In the genomic region with DNA sequence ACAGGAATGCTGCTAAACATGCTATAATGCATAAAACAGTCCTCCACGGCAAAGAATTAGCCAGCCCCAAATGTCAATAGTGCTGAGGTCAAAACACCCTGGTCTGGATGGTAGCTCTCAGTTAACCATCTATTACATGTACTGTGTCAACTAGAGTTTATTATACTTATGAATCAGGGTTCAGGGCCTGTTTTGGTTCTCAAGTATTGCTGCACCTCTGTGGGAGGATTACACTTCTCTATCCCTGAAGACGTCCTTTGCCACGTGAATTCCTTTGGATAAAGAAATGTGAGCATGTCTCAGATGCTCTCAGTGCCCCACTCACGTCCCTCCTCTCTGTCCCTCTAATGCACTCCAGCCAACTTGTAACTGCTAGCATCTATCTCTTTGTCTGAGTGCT, we compare ENCODE assay signal across 18 cellular contexts. TPM values are rescaled to one million over a fixed set of nuclear protein-coding genes. Genes with fewer than 3 reads are reported as not detected.
DNase-seq lines count a peak whose midpoint lies in the region; ATAC-seq and TF ChIP-seq lines count a peak whose summit lies in the region.
"Had no signal": no experiment of that assay in that cellular context is flagged by ENCODE, and none has a peak within 500 bp of the region (broad histone marks: within the 10 kb centered on the region; RNA-seq: fewer than 3 reads in every experiment).

No MANE protein-coding gene starts in this region.

- DNase-seq in heart left ventricle (no peak), Right ventricle myocardium inferior (ENCODE audit: missing footprints) (no peak), osteoblast (ENCODE audit: insufficient read length, low spot score, missing footprints) (no peak), DMS79 treated with DMSO at 0.1 percent for 48 hours (lab: John Stamatoyannopoulos, UW) (no peak), OCI-M1 (lab: John Stamatoyannopoulos, UW) (no peak)
- DNase-seq in stimulated activated naive CD8-positive, alpha-beta T cell treated with anti-CD3 and anti-CD28 coated beads, Interleukin-15, Interleukin-2, amounts not matched to agents 100 U/mL and 50 U/mL, for 24 hours = no peak
- DNase-seq: CD8-positive, alpha-beta memory T cell; H7; MV-4-11; NCI-H1694 treated with DMSO at 0.1 percent for 48 hours; NK-92 treated with Interleukin-12 subunit alpha and Interleukin-12 subunit beta, amount 100 ng/mL, for 24 hours; SHP77 had no signal

- H3K4me3 Mint-ChIP-seq in brain = no peak overlapping the region
- H3K4me3 Mint-ChIP-seq: CD8-positive, alpha-beta memory T cell had no signal

- H3K79me2 ChIP-seq in osteoblast (ENCODE audit: insufficient read depth, low read length) = no peaks in the 10 kb centered on the region

- peaks cover 0 to 9% (median 0%) of the 10 kb centered on the region in 12 donors for H3K9me3 ChIP-seq in heart left ventricle
- H3K9me3 ChIP-seq in osteoblast (ENCODE audit: low read depth, low read length) = no peaks in the 10 kb centered on the region
- H3K9me3 ChIP-seq: BLaER1 had no signal

- no peak for ATAC-seq in heart left ventricle
- no peak for ATAC-seq in Right ventricle myocardium inferior
- no peak for ATAC-seq in stimulated activated naive CD8-positive, alpha-beta T cell treated with anti-CD3 and anti-CD28 coated beads, Interleukin-15, Interleukin-2, amounts not matched to agents 100 U/mL and 50 U/mL, for 24 hours
- ATAC-seq in GM18870 (IDR thresholded peaks at IDR 0.05; ENCODE audit: unreplicated experiment) = no peak

- H3K36me3 ChIP-seq in heart left ventricle = no peaks in the 10 kb centered on the region
- no peaks in the 10 kb centered on the region for H3K36me3 ChIP-seq in osteoblast (ENCODE audit: insufficient read depth, low read length)
- H3K36me3 ChIP-seq: BLaER1 had no signal

- H3K4me3 ChIP-seq in heart left ventricle = no peak overlapping the region
- no peak overlapping the region for H3K4me3 ChIP-seq in osteoblast (ENCODE audit: insufficient read depth, low read length)
- H3K4me3 ChIP-seq: BLaER1 had no signal

- peaks cover 0 to 12% (median 2%) of the 10 kb centered on the region in 5 experiments for H3K9me3 Mint-ChIP-seq in brain

- no peak overlapping the region for H2AFZ ChIP-seq in osteoblast (ENCODE audit: low read length)

- WGBS in heart left ventricle, 4 donors = 83 to 89% (median 87%) methylated on average over 4 of the region's 4 CpGs

- peaks cover 55% of the 10 kb centered on the region for H3K4me1 Mint-ChIP-seq in brain
- H3K4me1 Mint-ChIP-seq: CD8-positive, alpha-beta memory T cell had no signal

- TF ChIP-seq CTCF in heart left ventricle (IDR thresholded peaks at IDR 0.05) = no peak
- TF ChIP-seq CTCF in brain (conservative IDR thresholded peaks at IDR 0.05) = no peak
- TF ChIP-seq CTCF in osteoblast (IDR thresholded peaks at IDR 0.05; ENCODE audit: extremely low read depth, low read depth, low read length) = no peak

- H3K4me1 ChIP-seq in heart left ventricle = peaks cover 2 to 44% (median 23%) of the 10 kb centered on the region in 12 donors
- H3K4me1 ChIP-seq in osteoblast (ENCODE audit: insufficient read depth, low read length) = peaks cover 35% of the 10 kb centered on the region
- H3K4me1 ChIP-seq: BLaER1 had no signal

- H3K27me3 ChIP-seq in heart left ventricle = no peaks in the 10 kb centered on the region
- no peaks in the 10 kb centered on the region for H3K27me3 ChIP-seq in osteoblast (ENCODE audit: insufficient read depth, low read length)
- H3K27me3 ChIP-seq: BLaER1 had no signal

- no peaks in the 10 kb centered on the region for H3K27me3 Mint-ChIP-seq in brain

- peak overlapping the region in 3 of 5 experiments; percentile 8 to 86 (median 76) for H3K27ac Mint-ChIP-seq in brain

- H3K27ac ChIP-seq in heart left ventricle = peak overlapping the region in 7 of 12 donors; percentile 76 to 91 (median 83)
- H3K27ac ChIP-seq in osteoblast (ENCODE audit: low read depth, low read length) = peak overlapping the region; percentile 8
- H3K27ac ChIP-seq: BLaER1, KMS-11 had no signal

- no peak for TF ChIP-seq POLR2A in heart left ventricle (IDR thresholded peaks at IDR 0.05)

- H3K36me3 Mint-ChIP-seq in brain = peaks cover 28% of the 10 kb centered on the region

- no peaks in the 10 kb centered on the region for H4K20me1 ChIP-seq in osteoblast (ENCODE audit: insufficient read depth, low read length)
- H4K20me1 ChIP-seq: BLaER1 had no signal

- no peak overlapping the region for H3K4me2 ChIP-seq in osteoblast (ENCODE audit: insufficient read depth, low read length)
- H3K4me2 ChIP-seq: BLaER1, KMS-11 had no signal

- intact Hi-C loops in heart left ventricle (cut with DNase I) = loop anchor here in 1 of 10 donors (10.0 kb wide), 2 partner anchors 61 to 121 kb away; no protein-coding TSS in a partner anchor
- intact Hi-C loops in Right ventricle myocardium inferior (cut with DNase I) = no loop called here

RNA-seq across cellular contexts. Expression of a gene that starts 53.4 kb away (rescaled TPM):
- total RNA-seq in heart left ventricle (10 to 100 TPM in 3 of 9 donors, 1 to 10 TPM in 6; 2.4 to 23.5 (median 6.3) TPM), Right ventricle myocardium inferior (3.8 TPM), osteoblast (0.72 and 1.5 TPM in 2 replicates)
- polyA plus RNA-seq in heart left ventricle (1 to 10 TPM in 1 of 2 donors, under 1 TPM in 1; 0.80 to 2.0 TPM), brain (ENCODE audit: insufficient read depth, low read depth, low replicate concordance) (108 TPM)
- total RNA-seq: CD8-positive, alpha-beta memory T cell; HT-29; NCI-H460 had no signal
